Comparison of ENCODE assay signal across 1 cellular context in genomic region chr19:8343483-8343844, GRCh38.
TF ChIP-seq lines count a peak whose summit lies in the region.

No MANE protein-coding gene starts in this region.

TF ChIP-seq in GM12878, 131 proteins besides CTCF, POLR2A, EP300 and RAD21:
- TF ChIP-seq NBN (IDR thresholded peaks at IDR 0.05) = no peak
- no peak for TF ChIP-seq PAX5 (IDR thresholded peaks at IDR 0.05; ENCODE audit: borderline replicate concordance, low read depth, low read length)
- TF ChIP-seq, protein P1, sequence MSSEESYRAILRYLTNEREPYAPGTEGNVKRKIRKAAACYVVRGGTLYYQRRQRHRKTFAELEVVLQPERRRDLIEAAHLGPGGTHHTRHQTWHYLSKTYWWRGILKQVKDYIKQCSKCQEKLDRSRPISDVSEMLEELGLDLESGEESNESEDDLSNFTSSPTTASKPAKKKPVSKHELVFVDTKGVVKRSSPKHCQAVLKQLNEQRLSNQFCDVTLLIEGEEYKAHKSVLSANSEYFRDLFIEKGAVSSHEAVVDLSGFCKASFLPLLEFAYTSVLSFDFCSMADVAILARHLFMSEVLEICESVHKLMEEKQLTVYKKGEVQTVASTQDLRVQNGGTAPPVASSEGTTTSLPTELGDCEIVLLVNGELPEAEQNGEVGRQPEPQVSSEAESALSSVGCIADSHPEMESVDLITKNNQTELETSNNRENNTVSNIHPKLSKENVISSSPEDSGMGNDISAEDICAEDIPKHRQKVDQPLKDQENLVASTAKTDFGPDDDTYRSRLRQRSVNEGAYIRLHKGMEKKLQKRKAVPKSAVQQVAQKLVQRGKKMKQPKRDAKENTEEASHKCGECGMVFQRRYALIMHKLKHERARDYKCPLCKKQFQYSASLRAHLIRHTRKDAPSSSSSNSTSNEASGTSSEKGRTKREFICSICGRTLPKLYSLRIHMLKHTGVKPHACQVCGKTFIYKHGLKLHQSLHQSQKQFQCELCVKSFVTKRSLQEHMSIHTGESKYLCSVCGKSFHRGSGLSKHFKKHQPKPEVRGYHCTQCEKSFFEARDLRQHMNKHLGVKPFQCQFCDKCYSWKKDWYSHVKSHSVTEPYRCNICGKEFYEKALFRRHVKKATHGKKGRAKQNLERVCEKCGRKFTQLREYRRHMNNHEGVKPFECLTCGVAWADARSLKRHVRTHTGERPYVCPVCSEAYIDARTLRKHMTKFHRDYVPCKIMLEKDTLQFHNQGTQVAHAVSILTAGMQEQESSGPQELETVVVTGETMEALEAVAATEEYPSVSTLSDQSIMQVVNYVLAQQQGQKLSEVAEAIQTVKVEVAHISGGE (CRISPR knock-in tag; IDR thresholded peaks at IDR 0.05) = no peak
- no peak for TF ChIP-seq NRF1 (conservative IDR thresholded peaks at IDR 0.05; ENCODE audit: low read depth, low read length)
